Comparison of ENCODE assay signal across 9 cellular contexts in the genomic region with DNA sequence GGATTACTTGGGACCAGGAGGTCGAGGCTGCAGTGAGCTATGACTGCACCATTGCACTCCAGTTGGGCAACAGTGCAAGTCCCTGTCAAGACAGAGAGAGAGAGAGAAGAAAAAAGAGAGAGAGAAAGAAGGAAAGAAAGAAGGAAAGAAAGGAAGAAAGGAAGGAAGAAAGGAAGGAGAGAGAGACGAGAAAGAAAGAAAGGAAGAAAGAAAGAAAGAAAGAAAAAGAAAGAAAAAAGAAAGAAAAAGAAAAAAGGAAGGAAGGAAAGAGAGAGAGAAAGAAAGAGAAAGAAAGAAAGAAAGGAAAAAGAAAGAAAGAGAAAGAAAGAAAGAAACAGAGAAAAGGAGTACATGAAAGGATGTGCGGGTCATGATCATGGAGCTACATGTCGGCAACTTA.
"Had no signal": no experiment of that assay in that cellular context is flagged by ENCODE, and none has a peak within 500 bp of the region (broad histone marks: within the 10 kb centered on the region; RNA-seq: fewer than 3 reads in every experiment).

No MANE protein-coding gene starts in this region.

- H2AFZ ChIP-seq: GM23338 had no signal

- H3K9me3 Mint-ChIP-seq: GM23338, H9 had no signal

- FAIRE-seq: H1, HepG2 had no signal

- H3K27ac ChIP-seq: HL-60 had no signal

- H3K4me3 Mint-ChIP-seq: GM23338, H9, HFFc6, IgD-negative memory B cell had no signal

- ATAC-seq: GM23338, HepG2 had no signal

- H3K4me2 ChIP-seq: GM23338 had no signal

- H3K27me3 Mint-ChIP-seq: IgD-negative memory B cell had no signal

- H3K4me3 ChIP-seq: GM23338 had no signal

- H3K4me1 Mint-ChIP-seq: GM23338, H9, IgD-negative memory B cell had no signal

- DNase-seq: H9, HCEC 1CT, HFFc6, KG1 had no signal

- H3K27ac Mint-ChIP-seq: GM23338, HFFc6, IgD-negative memory B cell had no signal
